ENCODE assay signal across 24 cellular contexts in the genomic region with DNA sequence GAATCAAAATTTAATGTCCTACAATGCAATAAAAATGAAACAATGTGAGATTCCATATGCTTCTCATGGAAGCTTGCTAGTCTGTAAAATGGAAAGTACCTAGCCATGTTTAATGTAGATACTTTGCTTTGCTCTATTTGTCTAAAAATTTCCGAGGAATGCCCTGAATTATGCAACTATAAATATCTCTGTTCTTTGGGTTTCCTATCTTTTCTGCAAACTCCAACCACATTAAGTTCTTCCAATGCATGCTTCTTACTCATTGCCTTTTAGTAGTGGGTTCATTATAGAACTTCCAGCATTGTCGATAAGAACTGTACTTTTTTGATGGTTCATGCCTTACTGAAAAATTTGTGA.
DNase-seq lines count a peak whose midpoint lies in the region; ATAC-seq and TF ChIP-seq lines count a peak whose summit lies in the region.
"Had no signal": no experiment of that assay in that cellular context is flagged by ENCODE, and none has a peak within 500 bp of the region (broad histone marks: within the 10 kb centered on the region; RNA-seq: fewer than 3 reads in every experiment).

No MANE protein-coding gene starts in this region.

- POLR2A ChIA-PET in PC-9 (lab: Charles Lee; ENCODE audit: unreplicated experiment), result no interaction called here

- DNase-seq in activated naive CD4-positive, alpha-beta T cell (lab: John Stamatoyannopoulos, UW), result no peak
- DNase-seq in cardiac fibroblast (ENCODE audit: low read depth in 2 of 2), result peak; percentile 11 to 30
- DNase-seq in fibroblast of the aortic adventitia (ENCODE audit: low read depth), result peak; percentile 25
- DNase-seq in smooth muscle cell (lab: John Stamatoyannopoulos, UW; ENCODE audit: unreplicated experiment), result no peak
- no peak for DNase-seq in activated T-helper 1 cell treated with anti-CD3 and anti-CD28 coated beads, Interleukin-12 subunit alpha, Interleukin-12 subunit beta, Interleukin-2, Interleukin-4 antibody, amounts not matched to agents 30 ng/mL and 10 ng/mL and 1 ng/mL, durations not matched to agents 14 hours and 24 hours and 36 hours (ENCODE audit: low spot score)
- DNase-seq in PC-9, result no peak
- DNase-seq: 8988T; ACHN; Calu3; GOT3; MV-4-11; NCI-H1105 treated with DMSO at 0.1 percent for 48 hours; NCI-H146; NCI-H1930; NCI-H446 treated with DMSO at 0.1 percent for 48 hours; NCI-H526; NCI-H82; NK-92 treated with Interleukin-12 subunit alpha and Interleukin-12 subunit beta, amount 100 ng/mL, for 24 hours; SHP77 had no signal

- H3K36me3 ChIP-seq in smooth muscle cell (ENCODE audit: low read depth) (no peaks in the 10 kb centered on the region), PC-9 (ENCODE audit: low read depth) (no peaks in the 10 kb centered on the region)

- no peak overlapping the region for H3K9ac ChIP-seq in smooth muscle cell (ENCODE audit: low read depth)

- BruUV-seq in PC-9 (replicated peaks; lab: Mats Ljungman, UMichigan), result no TSS peak

- no peaks in the 10 kb centered on the region for H3K9me3 Mint-ChIP-seq in activated naive CD4-positive, alpha-beta T cell treated with anti-CD3 and anti-CD28 coated beads, Interleukin-2, amount 50 U/mL, for 24 hours
- peaks cover 3% of the 10 kb centered on the region for H3K9me3 Mint-ChIP-seq in activated T-helper 1 cell treated with anti-CD3 and anti-CD28 coated beads, Interleukin-12 subunit alpha, Interleukin-12 subunit beta, Interleukin-2, Interleukin-4 antibody, amounts not matched to agents 30 ng/mL and 10 ng/mL and 1 ng/mL, durations not matched to agents 14 hours and 24 hours and 36 hours

- peaks cover 14% of the 10 kb centered on the region for H3K36me3 Mint-ChIP-seq in activated naive CD4-positive, alpha-beta T cell treated with anti-CD3 and anti-CD28 coated beads, Interleukin-2, amount 50 U/mL, for 24 hours
- H3K36me3 Mint-ChIP-seq in activated T-helper 1 cell treated with anti-CD3 and anti-CD28 coated beads, Interleukin-12 subunit alpha, Interleukin-12 subunit beta, Interleukin-2, Interleukin-4 antibody, amounts not matched to agents 30 ng/mL and 10 ng/mL and 1 ng/mL, durations not matched to agents 14 hours and 24 hours and 36 hours (ENCODE audit: low read depth), result peaks cover 2% of the 10 kb centered on the region

- no peak for ATAC-seq in HG03439 (IDR thresholded peaks at IDR 0.05; ENCODE audit: unreplicated experiment)
- ATAC-seq: HepG2 had no signal

- no peak overlapping the region for H3K27ac ChIP-seq in smooth muscle cell (ENCODE audit: low read depth)
- H3K27ac ChIP-seq in PC-9, result no peak overlapping the region
- H3K27ac ChIP-seq: RWPE1 had no signal

- H3K27ac Mint-ChIP-seq in activated naive CD4-positive, alpha-beta T cell treated with anti-CD3 and anti-CD28 coated beads, Interleukin-2, amount 50 U/mL, for 24 hours, result peak overlapping the region; percentile 41
- H3K27ac Mint-ChIP-seq in activated T-helper 1 cell treated with anti-CD3 and anti-CD28 coated beads, Interleukin-12 subunit alpha, Interleukin-12 subunit beta, Interleukin-2, Interleukin-4 antibody, amounts not matched to agents 30 ng/mL and 10 ng/mL and 1 ng/mL, durations not matched to agents 14 hours and 24 hours and 36 hours, result no peak overlapping the region

- no peak overlapping the region for H3K4me3 Mint-ChIP-seq in activated naive CD4-positive, alpha-beta T cell treated with anti-CD3 and anti-CD28 coated beads, Interleukin-2, amount 50 U/mL, for 24 hours
- H3K4me3 Mint-ChIP-seq in activated T-helper 1 cell treated with anti-CD3 and anti-CD28 coated beads, Interleukin-12 subunit alpha, Interleukin-12 subunit beta, Interleukin-2, Interleukin-4 antibody, amounts not matched to agents 30 ng/mL and 10 ng/mL and 1 ng/mL, durations not matched to agents 14 hours and 24 hours and 36 hours, result no peak overlapping the region

- WGBS in smooth muscle cell (ENCODE audit: low lambda C conversion rate), result 72% methylated on average over 2 of the region's 2 CpGs

- H3K79me2 ChIP-seq in smooth muscle cell (ENCODE audit: low read depth) (no peaks in the 10 kb centered on the region), PC-9 (ENCODE audit: low read depth) (no peaks in the 10 kb centered on the region)

- H2AFZ ChIP-seq in smooth muscle cell (ENCODE audit: low read depth) (no peak overlapping the region), PC-9 (no peak overlapping the region)

- no peaks in the 10 kb centered on the region for H3K27me3 Mint-ChIP-seq in activated naive CD4-positive, alpha-beta T cell treated with anti-CD3 and anti-CD28 coated beads, Interleukin-2, amount 50 U/mL, for 24 hours
- no peaks in the 10 kb centered on the region for H3K27me3 Mint-ChIP-seq in activated T-helper 1 cell treated with anti-CD3 and anti-CD28 coated beads, Interleukin-12 subunit alpha, Interleukin-12 subunit beta, Interleukin-2, Interleukin-4 antibody, amounts not matched to agents 30 ng/mL and 10 ng/mL and 1 ng/mL, durations not matched to agents 14 hours and 24 hours and 36 hours (ENCODE audit: insufficient read depth)

- peaks cover 11% of the 10 kb centered on the region for H3K4me1 Mint-ChIP-seq in activated naive CD4-positive, alpha-beta T cell treated with anti-CD3 and anti-CD28 coated beads, Interleukin-2, amount 50 U/mL, for 24 hours
- no peaks in the 10 kb centered on the region for H3K4me1 Mint-ChIP-seq in activated T-helper 1 cell treated with anti-CD3 and anti-CD28 coated beads, Interleukin-12 subunit alpha, Interleukin-12 subunit beta, Interleukin-2, Interleukin-4 antibody, amounts not matched to agents 30 ng/mL and 10 ng/mL and 1 ng/mL, durations not matched to agents 14 hours and 24 hours and 36 hours (ENCODE audit: low read depth)

- no peak overlapping the region for H3K4me3 ChIP-seq in cardiac fibroblast (replicated peaks in 1 of 2; ENCODE audit: low read depth in 2 of 2, low read length in 2 of 2)
- no peak overlapping the region for H3K4me3 ChIP-seq in fibroblast of the aortic adventitia (ENCODE audit: low read depth, low read length)
- H3K4me3 ChIP-seq in smooth muscle cell, result no peak overlapping the region
- H3K4me3 ChIP-seq in PC-9, result no peak overlapping the region
- H3K4me3 ChIP-seq: K562 had no signal

- H3F3A ChIP-seq in smooth muscle cell (ENCODE audit: low read depth), result no peaks in the 10 kb centered on the region
- H3F3A ChIP-seq in PC-9 (ENCODE audit: insufficient read depth, low read depth), result no peaks in the 10 kb centered on the region

- CTCF ChIA-PET in PC-9 (lab: Charles Lee), result no interaction called here

- no peak for TF ChIP-seq CTCF in cardiac fibroblast (IDR thresholded peaks at IDR 0.05; ENCODE audit: low read depth, low read length)
- TF ChIP-seq CTCF in fibroblast of the aortic adventitia (IDR thresholded peaks at IDR 0.05; ENCODE audit: insufficient read depth, low read length), result no peak
- TF ChIP-seq CTCF in smooth muscle cell (IDR thresholded peaks at IDR 0.05; ENCODE audit: borderline replicate concordance, insufficient read depth, poor library complexity, severe bottlenecking), result no peak
- TF ChIP-seq CTCF in PC-9 (conservative IDR thresholded peaks at IDR 0.05), result no peak

- intact Hi-C loops in activated T-helper 1 cell treated with anti-CD3 and anti-CD28 coated beads, Interleukin-12 subunit alpha, Interleukin-12 subunit beta, Interleukin-2, Interleukin-4 antibody, amounts not matched to agents 30 ng/mL and 10 ng/mL and 1 ng/mL, durations not matched to agents 14 hours and 24 hours and 36 hours (cut with micrococcal nuclease), result no loop called here
- intact Hi-C loops in PC-9 (cut with micrococcal nuclease; ENCODE audit: unreplicated experiment), result no loop called here

- no peaks in the 10 kb centered on the region for H3K4me1 ChIP-seq in smooth muscle cell (ENCODE audit: low read depth)
- H3K4me1 ChIP-seq in PC-9 (replicated peaks; ENCODE audit: insufficient read depth), result no peaks in the 10 kb centered on the region

- H4K20me1 ChIP-seq in smooth muscle cell (ENCODE audit: low read depth) (no peaks in the 10 kb centered on the region), PC-9 (ENCODE audit: insufficient read depth) (no peaks in the 10 kb centered on the region)

- H3K9me3 ChIP-seq in smooth muscle cell (replicated peaks; ENCODE audit: low read depth) (no peaks in the 10 kb centered on the region), PC-9 (ENCODE audit: insufficient read depth, low read depth) (no peaks in the 10 kb centered on the region)

- H3K27me3 ChIP-seq in smooth muscle cell (ENCODE audit: low read depth) (no peaks in the 10 kb centered on the region), PC-9 (ENCODE audit: insufficient read depth, low read depth) (no peaks in the 10 kb centered on the region)

- H3K9me2 ChIP-seq in PC-9 (ENCODE audit: insufficient read depth), result no peaks in the 10 kb centered on the region

- H3K4me2 ChIP-seq in smooth muscle cell (peak overlapping the region; percentile 3), PC-9 (no peak overlapping the region)

Comparison
In these comparisons a context has a peak if more than half of its experiments do, and no peak if none do; other contexts are left out.
1. DNase-seq: peak in cardiac fibroblast (2 of 2) and fibroblast of the aortic adventitia (single experiment); none in activated naive CD4-positive, alpha-beta T cell (0 of 4), smooth muscle cell (single experiment), activated T-helper 1 cell treated with anti-CD3 and anti-CD28 coated beads, Interleukin-12 subunit alpha, Interleukin-12 subunit beta, Interleukin-2, Interleukin-4 antibody, amounts not matched to agents 30 ng/mL and 10 ng/mL and 1 ng/mL, durations not matched to agents 14 hours and 24 hours and 36 hours (single experiment) and PC-9 (0 of 2).